Comparison of ENCODE assay signal across 8 cellular contexts in the genomic region with DNA sequence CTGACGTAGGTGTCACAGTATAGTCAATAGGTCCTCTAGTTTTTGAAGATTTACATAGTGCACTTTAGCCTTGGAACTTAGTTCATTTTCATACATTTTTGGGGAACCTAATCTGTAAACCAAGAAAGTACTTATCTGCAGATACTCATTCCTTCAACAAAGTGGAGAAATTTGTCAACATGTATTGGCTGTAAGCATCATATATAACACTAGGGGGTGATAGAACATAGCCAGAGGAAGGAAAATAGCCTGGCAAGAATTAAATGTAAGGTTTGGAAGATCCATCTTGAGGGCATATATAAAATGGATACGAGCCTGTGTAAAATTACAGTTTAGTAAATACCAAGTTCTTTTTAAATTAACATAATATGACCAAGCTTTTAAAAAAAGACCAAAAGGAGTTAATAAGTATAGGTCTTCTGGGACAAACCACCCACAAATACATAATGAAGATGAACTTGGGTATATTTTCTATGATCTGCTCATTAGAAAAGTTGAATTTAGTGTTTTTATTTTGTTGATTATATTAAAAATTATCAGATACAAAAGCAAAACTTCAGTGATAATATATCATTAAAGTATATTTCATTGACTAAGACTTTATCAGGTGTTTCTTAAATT. TPM values are rescaled to one million over a fixed set of nuclear protein-coding genes. Genes with fewer than 3 reads are reported as not detected.
A peak's percentile ranks its signal among the peaks of the same experiment; 100 is the strongest.
DNase-seq lines count a peak whose midpoint lies in the region; ATAC-seq and TF ChIP-seq lines count a peak whose summit lies in the region.

No MANE protein-coding gene starts in this region.

- DNase-seq in AML-193 (lab: John Stamatoyannopoulos, UW) (peak; percentile 56 to 62), HCEC 1CT (peak; percentile 64), NCI-H526 (lab: John Stamatoyannopoulos, UW) (peak; percentile 4 to 65), cardiac fibroblast (ENCODE audit: low read depth in 2 of 2) (peak; percentile 72), lung microvascular endothelial cell (ENCODE audit: low read depth in 2 of 2) (peak; percentile 64 to 68), retina (no peak)

- peak; percentile 72 for TF ChIP-seq CTCF in cardiac fibroblast (IDR thresholded peaks at IDR 0.05; ENCODE audit: low read depth, low read length)

- ATAC-seq in GM18498 (IDR thresholded peaks at IDR 0.05; ENCODE audit: unreplicated experiment) (no peak), HG02981 (IDR thresholded peaks at IDR 0.05; ENCODE audit: unreplicated experiment) (no peak)

- H3K4me3 ChIP-seq in cardiac fibroblast (replicated peaks in 1 of 2; ENCODE audit: low read depth in 2 of 2, low read length in 2 of 2), result no peak overlapping the region

RNA-seq across cellular contexts. Expression of gene RPL37A, which starts 18.2 kb away (rescaled TPM):
- total RNA-seq in lung microvascular endothelial cell, result 2,466 and 3,465 TPM in 2 replicates
